ENCODE assay signal across 17 cellular contexts in genomic region chr11:71305041-71305440, GRCh38. TPM values are rescaled to one million over a fixed set of nuclear protein-coding genes. Genes with fewer than 3 reads are reported as not detected.
"Had no signal": no experiment of that assay in that cellular context is flagged by ENCODE, and none has a peak within 500 bp of the region (broad histone marks: within the 10 kb centered on the region; RNA-seq: fewer than 3 reads in every experiment).

No MANE protein-coding gene starts in this region.

- H3K27ac Mint-ChIP-seq: activated naive CD4-positive, alpha-beta T cell treated with anti-CD3 and anti-CD28 coated beads for 36 hours; dendritic cell treated with granulocyte-macrophage colony-stimulating factor and Interleukin-4, amounts not matched to agents 40 ng/mL and 50 ng/mL, for 4 days; natural killer cell treated with Interleukin-12 subunit alpha and Interleukin-12 subunit beta and Interleukin-15 and Interleukin-18, amount 100 ng/mL, for 72 hours had no signal

- H3K4me3 ChIP-seq: esophagus squamous epithelium, tibial artery had no signal

- H3K27ac ChIP-seq: esophagus squamous epithelium, tibial artery, VCaP had no signal

- H3K4me3 Mint-ChIP-seq: activated naive CD4-positive, alpha-beta T cell treated with anti-CD3 and anti-CD28 coated beads for 36 hours; activated T-cell treated with anti-CD3 and anti-CD28 coated beads, Interleukin-2, amount 50 U/mL, for 4 hours; dendritic cell treated with granulocyte-macrophage colony-stimulating factor and Interleukin-4, amounts not matched to agents 40 ng/mL and 50 ng/mL, for 4 days; natural killer cell treated with Interleukin-12 subunit alpha and Interleukin-12 subunit beta and Interleukin-15 and Interleukin-18, amount 100 ng/mL, for 72 hours had no signal

- H3K9me3 Mint-ChIP-seq: activated naive CD4-positive, alpha-beta T cell treated with anti-CD3 and anti-CD28 coated beads for 36 hours; activated T-cell treated with anti-CD3 and anti-CD28 coated beads, Interleukin-2, amount 50 U/mL, for 4 hours; dendritic cell treated with granulocyte-macrophage colony-stimulating factor and Interleukin-4, amounts not matched to agents 40 ng/mL and 50 ng/mL, for 4 days; natural killer cell treated with Interleukin-12 subunit alpha and Interleukin-12 subunit beta and Interleukin-15 and Interleukin-18, amount 100 ng/mL, for 72 hours had no signal

- H3K36me3 Mint-ChIP-seq: natural killer cell treated with Interleukin-12 subunit alpha and Interleukin-12 subunit beta and Interleukin-15 and Interleukin-18, amount 100 ng/mL, for 72 hours had no signal

- DNase-seq: activated CD4-positive, alpha-beta T cell treated with anti-CD3 and anti-CD28 coated beads, Interleukin-2, amount 50 U/mL, for 4 hours; activated CD4-positive, CD25-positive, alpha-beta regulatory T cell treated with anti-CD3 and anti-CD28 coated beads, Interleukin-2, amount 50 U/mL, for 72 hours; activated naive CD4-positive, alpha-beta T cell treated with anti-CD3 and anti-CD28 coated beads for 36 hours; activated T-cell treated with anti-CD3 and anti-CD28 coated beads, Interleukin-2, amount 50 U/mL, for 4 hours; effector memory CD4-positive, alpha-beta T cell; esophagus squamous epithelium; mesendoderm; nucleus accumbens; retina; stimulated activated naive CD8-positive, alpha-beta T cell treated with anti-CD3 and anti-CD28 coated beads, Interleukin-15, Interleukin-2, amounts not matched to agents 100 U/mL and 50 U/mL, for 24 hours; substantia nigra; T-helper 2 cell had no signal

- H3K36me3 ChIP-seq: esophagus squamous epithelium, tibial artery had no signal

- H3K9me3 ChIP-seq: esophagus squamous epithelium, tibial artery had no signal

- ATAC-seq: activated T-cell treated with anti-CD3 and anti-CD28 coated beads, Interleukin-2, amount 50 U/mL, for 4 hours; natural killer cell treated with Interleukin-12 subunit alpha and Interleukin-12 subunit beta and Interleukin-15 and Interleukin-18, amount 100 ng/mL, for 72 hours; stimulated activated naive CD8-positive, alpha-beta T cell treated with anti-CD3 and anti-CD28 coated beads, Interleukin-15, Interleukin-2, amounts not matched to agents 100 U/mL and 50 U/mL, for 24 hours had no signal

RNA-seq across cellular contexts. Expression of gene SHANK2, which starts 52.7 kb away (rescaled TPM):
- total RNA-seq: activated naive CD4-positive, alpha-beta T cell treated with anti-CD3 and anti-CD28 coated beads for 36 hours; endothelial cell of umbilical vein had no signal
- polyA plus RNA-seq: endothelial cell of umbilical vein had no signal
